Comparison of ENCODE assay signal across 28 cellular contexts in genomic region chr1:113692824-113693431, GRCh38.
"Had no signal": no experiment of that assay in that cellular context is flagged by ENCODE, and none has a peak within 500 bp of the region (broad histone marks: within the 10 kb centered on the region; RNA-seq: fewer than 3 reads in every experiment).

No MANE protein-coding gene starts in this region.

- H3K4me3 Mint-ChIP-seq: mesothelial cell of epicardium; naive B cell; natural killer cell; nephron progenitor cell; neural progenitor cell; stimulated activated naive B cell treated with anti-CD40 and anti-IgM and Interleukin-4, amounts not matched to agents 10 μg/mL and 1 μg/mL and 100 μg/mL, for 72 hours had no signal

- H3K9ac ChIP-seq: neural progenitor cell, parathyroid adenoma had no signal

- H3K4me1 Mint-ChIP-seq: mesothelial cell of epicardium, natural killer cell, nephron progenitor cell, neural progenitor cell had no signal

- H3K27ac Mint-ChIP-seq: mesothelial cell of epicardium; natural killer cell; nephron progenitor cell; neural progenitor cell; stimulated activated naive B cell treated with anti-CD40 and anti-IgM and Interleukin-4, amounts not matched to agents 10 μg/mL and 1 μg/mL and 100 μg/mL, for 72 hours had no signal

- H3K36me3 ChIP-seq: right lobe of liver, thyroid gland had no signal

- DNase-seq: islet precursor cell; left ventricle myocardium inferior; mesendoderm; natural killer cell; nephron progenitor cell; occipital lobe; psoas muscle; right lobe of liver; stimulated activated CD4-positive, alpha-beta T cell treated with anti-CD3 and anti-CD28 coated beads, Interleukin-12 subunit alpha, Interleukin-12 subunit beta, amount 100 ng/mL, for 4 hours; stimulated activated CD4-positive, alpha-beta T cell treated with anti-CD3 and anti-CD28 coated beads, Interleukin-15, amount 100 ng/mL, for 24 hours; stimulated activated CD4-positive, alpha-beta T cell treated with anti-CD3 and anti-CD28 coated beads, Interleukin-2, amount 100 ng/mL, for 24 hours; stimulated activated CD4-positive, alpha-beta T cell treated with anti-CD3 and anti-CD28 coated beads, Interleukin-4, amount 100 ng/mL, for 1 hour; stimulated activated naive B cell treated with anti-CD40 and anti-IgM and Interleukin-4, amounts not matched to agents 10 μg/mL and 1 μg/mL and 100 μg/mL, for 72 hours; stimulated activated naive CD8-positive, alpha-beta T cell treated with anti-CD3 and anti-CD28 coated beads, Interleukin-15, Interleukin-2, amounts not matched to agents 100 U/mL and 50 U/mL, for 24 hours; stomach; testis; thyroid gland; transverse colon; upper lobe of left lung had no signal

- H3K27ac ChIP-seq: left ventricle myocardium inferior, neural progenitor cell, neutrophil, parathyroid adenoma, psoas muscle, right atrium auricular region, right lobe of liver, stomach, testis, thyroid gland, transverse colon, upper lobe of left lung, vagina had no signal

- ATAC-seq: natural killer cell; psoas muscle; right lobe of liver; stimulated activated naive CD8-positive, alpha-beta T cell treated with anti-CD3 and anti-CD28 coated beads, Interleukin-15, Interleukin-2, amounts not matched to agents 100 U/mL and 50 U/mL, for 24 hours had no signal

- H2AFZ ChIP-seq: neural progenitor cell, parathyroid adenoma had no signal

- H3K9me3 ChIP-seq: neutrophil, testis, thyroid gland had no signal

- H3K4me3 ChIP-seq: left ventricle myocardium inferior, lung, neural progenitor cell, psoas muscle, right atrium auricular region, right lobe of liver, smooth muscle cell, stomach, testis, thyroid gland, transverse colon, upper lobe of left lung, vagina had no signal

- H3K4me1 ChIP-seq: left ventricle myocardium inferior, neural progenitor cell, parathyroid adenoma, psoas muscle, right atrium auricular region, right lobe of liver, stomach, testis, thyroid gland, transverse colon, upper lobe of left lung, vagina had no signal

- H3K27me3 Mint-ChIP-seq: naive B cell; stimulated activated naive B cell treated with anti-CD40 and anti-IgM and Interleukin-4, amounts not matched to agents 10 μg/mL and 1 μg/mL and 100 μg/mL, for 72 hours had no signal

- H3K27me3 ChIP-seq: neural progenitor cell, neutrophil, right atrium auricular region, right lobe of liver, stomach, testis, thyroid gland, transverse colon, upper lobe of left lung, vagina had no signal

- H3K4me2 ChIP-seq: neural progenitor cell, smooth muscle cell had no signal

- H3K79me2 ChIP-seq: parathyroid adenoma had no signal
